In genomic region chr10:117640406-117640805, GRCh38 we compare ENCODE assay signal across 4 cellular contexts.
TF ChIP-seq lines count a peak whose summit lies in the region.

No MANE protein-coding gene starts in this region.

TF ChIP-seq in HepG2, 621 proteins besides CTCF, POLR2A, EP300 and RAD21 (continues in another document):
- TF ChIP-seq NR2F6 (IDR thresholded peaks at IDR 0.05) (no peak), NR2F6 (CRISPR knock-in tag; IDR thresholded peaks at IDR 0.05) (no peak), ZNF766 (CRISPR knock-in tag; IDR thresholded peaks at IDR 0.05; ENCODE audit: borderline replicate concordance) (no peak), ONECUT2 (CRISPR knock-in tag; IDR thresholded peaks at IDR 0.05) (no peak), ZBTB39 (CRISPR knock-in tag; IDR thresholded peaks at IDR 0.05) (no peak), ZNF704 (CRISPR knock-in tag; IDR thresholded peaks at IDR 0.05; ENCODE audit: borderline replicate concordance) (no peak), ZBTB25 (CRISPR knock-in tag; IDR thresholded peaks at IDR 0.05) (no peak), RBAK (CRISPR knock-in tag; IDR thresholded peaks at IDR 0.05) (no peak), MAFK (conservative IDR thresholded peaks at IDR 0.05 in 1 of 2, IDR thresholded peaks at IDR 0.05 in 1 of 2; ENCODE audit: low read length in 2 of 2) (peak; percentile 69 to 86)

TF ChIP-seq in A549, 52 proteins besides CTCF, POLR2A, EP300 and RAD21:
- peak; percentile 62 for TF ChIP-seq MAFK (IDR thresholded peaks at IDR 0.05; ENCODE audit: partially characterized antibody)
- TF ChIP-seq CHD2 (IDR thresholded peaks at IDR 0.05; ENCODE audit: low read length, partially characterized antibody), result no peak
- no peak for TF ChIP-seq KDM5A (IDR thresholded peaks at IDR 0.05)

TF ChIP-seq in IMR-90, 13 proteins besides CTCF, POLR2A, EP300 and RAD21:
- TF ChIP-seq NFE2L2 (IDR thresholded peaks at IDR 0.05; ENCODE audit: low read depth, low read length), result no peak
- no peak for TF ChIP-seq RCOR1 (IDR thresholded peaks at IDR 0.05; ENCODE audit: insufficient replicate concordance, low read length)
- peak; percentile 69 for TF ChIP-seq MAFK (IDR thresholded peaks at IDR 0.05; ENCODE audit: low read depth, low read length)

TF ChIP-seq in K562, 482 proteins besides CTCF, POLR2A, EP300 and RAD21:
- TF ChIP-seq ZNF316 (IDR thresholded peaks at IDR 0.05), result peak; percentile 38; the same call in 1 of the 2 replicates
- no peak for TF ChIP-seq GATAD2B (IDR thresholded peaks at IDR 0.05; ENCODE audit: borderline replicate concordance)
- TF ChIP-seq MAFK (IDR thresholded peaks at IDR 0.05; ENCODE audit: low read length), result peak; percentile 19; the same call in 1 of the 2 replicates
- TF ChIP-seq TEAD4 (IDR thresholded peaks at IDR 0.05; ENCODE audit: low read length), result no peak
- no peak for TF ChIP-seq TEAD4 (CRISPR knock-in tag; IDR thresholded peaks at IDR 0.05; ENCODE audit: borderline replicate concordance)
